ENCODE assay signal across 30 cellular contexts in genomic region chr1:152436593-152437338, GRCh38. TPM values are rescaled to one million over a fixed set of nuclear protein-coding genes. Genes with fewer than 3 reads are reported as not detected.
DNase-seq lines count a peak whose midpoint lies in the region; ATAC-seq and TF ChIP-seq lines count a peak whose summit lies in the region.
"Had no signal": no experiment of that assay in that cellular context is flagged by ENCODE, and none has a peak within 500 bp of the region (broad histone marks: within the 10 kb centered on the region; RNA-seq: fewer than 3 reads in every experiment).

No MANE protein-coding gene starts in this region.

- H3K4me3 ChIP-seq in esophagus muscularis mucosa: no peak overlapping the region
- H3K4me3 ChIP-seq: GM23338, K562 had no signal

- peaks cover 0 to 5% (median 0%) of the 10 kb centered on the region in 4 donors for H3K4me1 ChIP-seq in esophagus muscularis mucosa

- H3K4me1 Mint-ChIP-seq in osteocyte (ENCODE audit: unreplicated experiment): no peaks in the 10 kb centered on the region
- H3K4me1 Mint-ChIP-seq: activated CD4-positive, alpha-beta T cell treated with anti-CD3 and anti-CD28 coated beads for 36 hours; GM23338; neural crest cell had no signal

- no peak overlapping the region for H3K27ac ChIP-seq in esophagus muscularis mucosa (replicated peaks in 1 of 4)

- no peak overlapping the region for H3K27ac Mint-ChIP-seq in osteocyte (ENCODE audit: unreplicated experiment)
- H3K27ac Mint-ChIP-seq: activated CD4-positive, alpha-beta T cell treated with anti-CD3 and anti-CD28 coated beads for 36 hours; GM23338; T-helper 1 cell treated with Interleukin-12 subunit alpha and Interleukin-12 subunit beta and Interleukin-4 antibody, amounts not matched to agents 30 μg/mL and 1 μg/mL, for 36 hours had no signal

- H3K9me3 Mint-ChIP-seq in osteocyte (ENCODE audit: unreplicated experiment): no peaks in the 10 kb centered on the region
- H3K9me3 Mint-ChIP-seq: activated naive CD4-positive, alpha-beta T cell treated with anti-CD3 and anti-CD28 coated beads, Interleukin-2, amount 50 U/mL, for 24 hours; GM23338; T-helper 1 cell treated with Interleukin-12 subunit alpha and Interleukin-12 subunit beta and Interleukin-4 antibody, amounts not matched to agents 30 μg/mL and 1 μg/mL, for 36 hours had no signal

- no peaks in the 10 kb centered on the region for H3K27me3 ChIP-seq in esophagus muscularis mucosa

- no peaks in the 10 kb centered on the region for H3K9me3 ChIP-seq in esophagus muscularis mucosa

- TF ChIP-seq CTCF in esophagus muscularis mucosa (IDR thresholded peaks at IDR 0.05): no peak
- no peak for TF ChIP-seq CTCF in osteocyte (IDR thresholded peaks at IDR 0.05)

- no peak for TF ChIP-seq POLR2A in esophagus muscularis mucosa (IDR thresholded peaks at IDR 0.05; ENCODE audit: low read depth)

- no peaks in the 10 kb centered on the region for H3K36me3 Mint-ChIP-seq in osteocyte (ENCODE audit: unreplicated experiment)
- H3K36me3 Mint-ChIP-seq: activated naive CD4-positive, alpha-beta T cell treated with anti-CD3 and anti-CD28 coated beads, Interleukin-2, amount 50 U/mL, for 24 hours had no signal

- no peak overlapping the region for H3K4me3 Mint-ChIP-seq in osteocyte (ENCODE audit: unreplicated experiment)
- H3K4me3 Mint-ChIP-seq: activated CD4-positive, alpha-beta T cell treated with anti-CD3 and anti-CD28 coated beads for 36 hours; activated naive CD4-positive, alpha-beta T cell treated with anti-CD3 and anti-CD28 coated beads, Interleukin-2, amount 50 U/mL, for 24 hours; GM23338; neural crest cell; T-helper 1 cell treated with Interleukin-12 subunit alpha and Interleukin-12 subunit beta and Interleukin-4 antibody, amounts not matched to agents 30 μg/mL and 1 μg/mL, for 36 hours had no signal

- H3K27me3 Mint-ChIP-seq in osteocyte (ENCODE audit: unreplicated experiment): no peaks in the 10 kb centered on the region

- no peak for TF ChIP-seq EP300 in esophagus muscularis mucosa (IDR thresholded peaks at IDR 0.05)

- 76% methylated on average over 2 of the region's 2 CpGs for WGBS in esophagus muscularis mucosa

- ATAC-seq in HG03159 (IDR thresholded peaks at IDR 0.05; ENCODE audit: unreplicated experiment): no peak
- no peak for ATAC-seq in HG03095 (IDR thresholded peaks at IDR 0.05; ENCODE audit: unreplicated experiment)
- no peak for ATAC-seq in HG02852 (IDR thresholded peaks at IDR 0.05; ENCODE audit: unreplicated experiment)
- ATAC-seq: activated CD4-positive, alpha-beta T cell treated with anti-CD3 and anti-CD28 coated beads for 36 hours; GM23338; K562; left lobe of liver; sciatic nerve had no signal

- no peaks in the 10 kb centered on the region for H3K36me3 ChIP-seq in esophagus muscularis mucosa

- intact Hi-C loops in esophagus muscularis mucosa (cut with DNase I): no loop called here

- DNase-seq in HCEC 1CT (peak; percentile 11), RPMI7951 (ENCODE audit: low read depth) (peak; percentile 48), esophagus muscularis mucosa (ENCODE audit: extremely low spot score) (peak; percentile 7), osteocyte (ENCODE audit: extremely low spot score, unreplicated experiment) (peak; percentile 13), mucosa of gallbladder (ENCODE audit: low spot score) (no peak)
- DNase-seq: activated CD4-positive, alpha-beta T cell treated with anti-CD3 and anti-CD28 coated beads for 36 hours; aorta; cerebellar nuclear complex; DMS79 treated with DMSO at 0.1 percent for 48 hours; effector CD4-positive, alpha-beta T cell; MV-4-11; NCI-H187; NCI-H748 treated with DMSO at 0.1 percent for 48 hours; OCI-M1; posterior cingulate gyrus; SIG-M5; stimulated activated CD4-positive, alpha-beta T cell treated with anti-CD3 and anti-CD28 coated beads, Interleukin-15, amount 100 ng/mL, for 24 hours; stimulated activated CD8-positive, alpha-beta memory T cell treated with anti-CD3 and anti-CD28 coated beads, Interleukin-4, amount 100 ng/mL, for 48 hours; trophoblast cell had no signal

RNA-seq across cellular contexts. Expression of gene CRNN, which starts 22.7 kb away (rescaled TPM):
- not detected in 2 replicates for total RNA-seq in RPMI7951 (2014; rRNA removed; shearing (Covaris generic))
- total RNA-seq in esophagus muscularis mucosa: 1 to 10 TPM in 1 of 4 donors, under 1 TPM in 1, not detected in 2; 0.23 to 3.7 TPM
- not detected in 2 replicates for total RNA-seq in osteocyte
- not detected for total RNA-seq in mucosa of gallbladder
- total RNA-seq: activated CD4-positive, alpha-beta T cell treated with anti-CD3 and anti-CD28 coated beads for 36 hours; aorta; GM23338; K562; left lobe of liver; mononuclear cell; neural crest cell; sciatic nerve had no signal
